ENCODE assay signal across 8 cellular contexts in the genomic region with DNA sequence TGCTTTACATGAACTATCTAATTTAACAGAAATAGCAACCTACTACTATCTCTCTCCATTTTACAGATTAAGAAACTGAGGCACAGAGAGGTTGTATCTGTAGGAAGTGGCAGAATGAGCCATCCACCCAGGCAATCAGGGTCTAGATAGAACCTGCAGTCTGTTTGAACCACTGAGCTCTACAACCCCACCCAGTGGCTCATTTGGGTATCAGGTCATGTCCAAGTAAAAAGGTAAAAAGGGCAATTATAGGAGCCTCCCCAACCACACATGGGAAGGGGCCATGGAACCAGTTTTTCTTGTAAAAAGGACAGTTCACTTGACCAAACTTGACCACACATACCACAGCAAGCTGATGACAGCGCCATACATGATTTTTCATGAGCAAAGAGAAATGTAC.
DNase-seq lines count a peak whose midpoint lies in the region; ATAC-seq and TF ChIP-seq lines count a peak whose summit lies in the region.

No MANE protein-coding gene starts in this region.

- H3K27me3 ChIP-seq in left ventricle myocardium inferior (ENCODE audit: low read depth), result peaks cover 7% of the 10 kb centered on the region
- H3K27me3 ChIP-seq in KMS-11 (ENCODE audit: insufficient read depth, low read depth), result no peaks in the 10 kb centered on the region
- peaks cover 0 to 6% (median 0%) of the 10 kb centered on the region in 45 donors for H3K27me3 ChIP-seq in dorsolateral prefrontal cortex

- no peak overlapping the region for H3K4me3 Mint-ChIP-seq in activated naive CD4-positive, alpha-beta T cell treated with anti-CD3 and anti-CD28 coated beads, Interleukin-2, amount 10 ng/mL, durations not matched to agents 7 days and 5 days

- no peaks in the 10 kb centered on the region for H3K4me1 Mint-ChIP-seq in activated naive CD4-positive, alpha-beta T cell treated with anti-CD3 and anti-CD28 coated beads, Interleukin-2, amount 10 ng/mL, durations not matched to agents 7 days and 5 days

- H3K4me3 ChIP-seq in left ventricle myocardium inferior, result no peak overlapping the region
- H3K4me3 ChIP-seq in KMS-11 (IDR thresholded peaks at IDR 0.05; ENCODE audit: insufficient read depth, low read depth, low read length), result no peak overlapping the region
- no peak overlapping the region for H3K4me3 ChIP-seq in dorsolateral prefrontal cortex

- CTCF ChIA-PET in activated naive CD4-positive, alpha-beta T cell treated with anti-CD3 and anti-CD28 coated beads, Interleukin-2, amount 10 ng/mL, durations not matched to agents 7 days and 5 days (lab: Charles Lee), result interaction anchor here (1.1 kb wide), 2 partner anchors 12 to 21 kb away, joined by 3 read pairs; no protein-coding TSS in a partner anchor

- intact Hi-C loops in left ventricle myocardium inferior (cut with micrococcal nuclease), result no loop called here
- intact Hi-C loops in Right ventricle myocardium superior (cut with DNase I), result no loop called here
- intact Hi-C loops in dorsolateral prefrontal cortex (cut with DNase I), result no loop called here

- no peak overlapping the region for H3K27ac Mint-ChIP-seq in activated naive CD4-positive, alpha-beta T cell treated with anti-CD3 and anti-CD28 coated beads, Interleukin-2, amount 10 ng/mL, durations not matched to agents 7 days and 5 days

- no peaks in the 10 kb centered on the region for H3K36me3 Mint-ChIP-seq in activated naive CD4-positive, alpha-beta T cell treated with anti-CD3 and anti-CD28 coated beads, Interleukin-2, amount 10 ng/mL, durations not matched to agents 7 days and 5 days

- ATAC-seq in Right ventricle myocardium superior (ENCODE audit: poor library complexity), result no peak
- ATAC-seq in HG02884 (IDR thresholded peaks at IDR 0.05; ENCODE audit: unreplicated experiment), result no peak

- H2AFZ ChIP-seq in KMS-11 (ENCODE audit: low read depth), result no peak overlapping the region

- TF ChIP-seq CTCF in left ventricle myocardium inferior (IDR thresholded peaks at IDR 0.05; ENCODE audit: borderline replicate concordance) (peak; percentile 49), KMS-11 (conservative IDR thresholded peaks at IDR 0.05; ENCODE audit: low read depth, low read length) (peak; percentile 58), dorsolateral prefrontal cortex (IDR thresholded peaks at IDR 0.05 in 54 of 56, conservative IDR thresholded peaks at IDR 0.05 in 2 of 56; ENCODE audit: low read depth in 1 of 56, partially characterized antibody in 56 of 56) (peak in 12 of 56 donors; percentile 8 to 42 (median 20))

- H3K9me3 Mint-ChIP-seq in activated naive CD4-positive, alpha-beta T cell treated with anti-CD3 and anti-CD28 coated beads, Interleukin-2, amount 10 ng/mL, durations not matched to agents 7 days and 5 days, result peaks cover 2% of the 10 kb centered on the region

- no peaks in the 10 kb centered on the region for H3K9me3 ChIP-seq in left ventricle myocardium inferior (replicated peaks)

- H3K4me1 ChIP-seq in left ventricle myocardium inferior, result no peaks in the 10 kb centered on the region
- H3K4me1 ChIP-seq in KMS-11 (ENCODE audit: low read depth, poor library complexity, severe bottlenecking), result no peaks in the 10 kb centered on the region

- H3K27ac ChIP-seq in left ventricle myocardium inferior (replicated peaks) (no peak overlapping the region), KMS-11 (no peak overlapping the region), dorsolateral prefrontal cortex (no peak overlapping the region)

- H4K20me1 ChIP-seq in KMS-11 (ENCODE audit: insufficient read depth), result no peaks in the 10 kb centered on the region

- no peaks in the 10 kb centered on the region for H3K36me3 ChIP-seq in left ventricle myocardium inferior
- H3K36me3 ChIP-seq in KMS-11 (ENCODE audit: insufficient read depth), result no peaks in the 10 kb centered on the region

- no peaks in the 10 kb centered on the region for H3K27me3 Mint-ChIP-seq in activated naive CD4-positive, alpha-beta T cell treated with anti-CD3 and anti-CD28 coated beads, Interleukin-2, amount 10 ng/mL, durations not matched to agents 7 days and 5 days

- no peak overlapping the region for H3K9ac ChIP-seq in KMS-11

- DNase-seq in left ventricle myocardium inferior (no peak), Right ventricle myocardium superior (no peak), medulla oblongata (ENCODE audit: extremely low spot score) (peak; percentile 12), UCSD-AML1 (lab: John Stamatoyannopoulos, UW; ENCODE audit: unreplicated experiment) (no peak), dorsolateral prefrontal cortex (no peak)
- peak; percentile 33 for DNase-seq in activated naive CD4-positive, alpha-beta T cell treated with anti-CD3 and anti-CD28 coated beads, Interleukin-2, amount 10 ng/mL, durations not matched to agents 7 days and 5 days

- no peak overlapping the region for H3K4me2 ChIP-seq in KMS-11

- no peaks in the 10 kb centered on the region for H3K79me2 ChIP-seq in KMS-11 (ENCODE audit: insufficient read depth, low read depth)

Comparison
In these comparisons a context has a peak if more than half of its experiments do, and no peak if none do; other contexts are left out.
1. DNase-seq: peak in activated naive CD4-positive, alpha-beta T cell treated with anti-CD3 and anti-CD28 coated beads, Interleukin-2, amount 10 ng/mL, durations not matched to agents 7 days and 5 days (single experiment) and medulla oblongata (single experiment); none in left ventricle myocardium inferior (single experiment), Right ventricle myocardium superior (single experiment), UCSD-AML1 (single experiment) and dorsolateral prefrontal cortex (0 of 10).